8 cellular contexts compared by ENCODE assay signal in genomic region chr11:63919267-63920125, GRCh38. TPM values are rescaled to one million over a fixed set of nuclear protein-coding genes. Genes with fewer than 3 reads are reported as not detected.
DNase-seq lines count a peak whose midpoint lies in the region; ATAC-seq, FAIRE-seq and TF ChIP-seq lines count a peak whose summit lies in the region.

No MANE protein-coding gene starts in this region.

- CTCF ChIA-PET in HEK293 (lab: Yijun Ruan, JAX): interaction anchor here (0.6 to 2.4 kb wide), 6 partner anchors 10 to 262 kb away, joined by 3 to 9 read pairs (median 4); no protein-coding TSS in a partner anchor

- H3K79me2 ChIP-seq in astrocyte (ENCODE audit: insufficient read depth, low read length): no peaks in the 10 kb centered on the region

- peak overlapping the region; percentile 69 for H2AFZ ChIP-seq in astrocyte (ENCODE audit: low read depth, low read length)

- DNase-seq in astrocyte (ENCODE audit: low read depth): no peak
- DNase-seq in kidney: no peak
- DNase-seq in testis: no peak
- no peak for DNase-seq in MV-4-11 (lab: John Stamatoyannopoulos, UW)
- no peak for DNase-seq in activated T-cell treated with anti-CD3 and anti-CD28 coated beads for 4 hours
- DNase-seq in effector CD4-positive, alpha-beta T cell: no peak

- TF ChIP-seq CTCF in HEK293 (tag by site-specific recombination; IDR thresholded peaks at IDR 0.05) (no peak), astrocyte (IDR thresholded peaks at IDR 0.05; ENCODE audit: insufficient read depth, low read depth, low read length) (no peak), kidney (IDR thresholded peaks at IDR 0.05; ENCODE audit: borderline replicate concordance, extremely low read depth, insufficient read depth) (no peak), testis (IDR thresholded peaks at IDR 0.05) (no peak)

- H3K27me3 Mint-ChIP-seq in astrocyte (ENCODE audit: low read depth, unreplicated experiment): peaks cover 16% of the 10 kb centered on the region

- peaks cover 5% of the 10 kb centered on the region for H3K4me1 Mint-ChIP-seq in astrocyte (ENCODE audit: low read depth, unreplicated experiment)

- H3K36me3 ChIP-seq in HEK293 (ENCODE audit: control insufficient read depth in 2 of 2, insufficient read depth in 1 of 2, low read length in 2 of 2) (peaks cover 0 to under 1% of the 10 kb centered on the region in 2 experiments; a peak in 1 of 3 replicates), astrocyte (ENCODE audit: insufficient read depth, low read length) (no peaks in the 10 kb centered on the region), kidney (ENCODE audit: control insufficient read depth in 1 of 2, insufficient read depth in 2 of 2, low read length in 2 of 2) (no peaks in the 10 kb centered on the region), testis (ENCODE audit: low read depth, missing control alignments) (no peaks in the 10 kb centered on the region)

- FAIRE-seq in astrocyte (lab: Jason Lieb, UNC): no peak
- FAIRE-seq in kidney (lab: Jason Lieb, UNC): no peak

- no peak for TF ChIP-seq POLR2A in testis (IDR thresholded peaks at IDR 0.05)

- H3K36me3 Mint-ChIP-seq in astrocyte (ENCODE audit: low read depth, unreplicated experiment): no peaks in the 10 kb centered on the region

- H3K27ac ChIP-seq in HEK293 (ENCODE audit: extremely low read depth, low read depth, low read length): no peak overlapping the region
- no peak overlapping the region for H3K27ac ChIP-seq in astrocyte (ENCODE audit: low read depth, low read length)
- peak overlapping the region; percentile 65 to 69 for H3K27ac ChIP-seq in kidney (ENCODE audit: low read depth in 2 of 2, low read length in 2 of 2)
- peak overlapping the region in 1 of 2 donors; percentile 31 for H3K27ac ChIP-seq in testis

- H3K9me3 Mint-ChIP-seq in astrocyte (ENCODE audit: unreplicated experiment): no peaks in the 10 kb centered on the region

- peak overlapping the region; percentile 58 for H3K27ac Mint-ChIP-seq in astrocyte (ENCODE audit: unreplicated experiment)

- H3K4me3 ChIP-seq in HEK293 (ENCODE audit: low read depth, low read length) (no peak overlapping the region), astrocyte (ENCODE audit: insufficient read depth, low read depth, low read length) (no peak overlapping the region), kidney (ENCODE audit: low read length in 2 of 2) (no peak overlapping the region), testis (peak overlapping the region; percentile 13 to 26)

- intact Hi-C loops in kidney (cut with DNase I): no loop called here
- intact Hi-C loops in testis (cut with DNase I; ENCODE audit: low total_unique reads): no loop called here

- POLR2A ChIA-PET in HEK293 (lab: Yijun Ruan, JAX): interaction anchor here (1.7 kb wide), 1 partner anchor 19 kb away, joined by 9 read pairs; the partner anchor contains the start of gene NAA40

- peak overlapping the region; percentile 62 for H3K4me3 Mint-ChIP-seq in astrocyte (ENCODE audit: unreplicated experiment)

- WGBS in testis, 2 donors: 8 to 14% methylated on average over 8 to 41 of the region's 41 CpGs

- H3K27me3 ChIP-seq in astrocyte (ENCODE audit: insufficient read depth, low read length): peaks cover 5% of the 10 kb centered on the region
- no peaks in the 10 kb centered on the region for H3K27me3 ChIP-seq in testis

- H3K4me2 ChIP-seq in astrocyte (ENCODE audit: low read length): peak overlapping the region; percentile 89

- H3K9ac ChIP-seq in astrocyte (ENCODE audit: low read length) (no peak overlapping the region), kidney (ENCODE audit: low read length in 2 of 2) (no peak overlapping the region)

- H4K20me1 ChIP-seq in astrocyte (ENCODE audit: insufficient read depth, low read length): no peaks in the 10 kb centered on the region

- no peak for ATAC-seq in HG03280 (IDR thresholded peaks at IDR 0.05; ENCODE audit: unreplicated experiment)

- no peaks in the 10 kb centered on the region for H3K9me3 ChIP-seq in HEK293 (ENCODE audit: control insufficient read depth, insufficient read depth, low read depth, low read length)
- H3K9me3 ChIP-seq in astrocyte (ENCODE audit: insufficient read depth, low read depth, low read length): no peaks in the 10 kb centered on the region
- H3K9me3 ChIP-seq in kidney (ENCODE audit: control insufficient read depth in 1 of 2, low read length in 2 of 2): peaks cover 0 to 3% of the 10 kb centered on the region in 2 donors
- H3K9me3 ChIP-seq in testis: no peaks in the 10 kb centered on the region

- peaks cover 4% of the 10 kb centered on the region for H3K4me1 ChIP-seq in HEK293 (ENCODE audit: control insufficient read depth, insufficient read depth, low read length)
- H3K4me1 ChIP-seq in astrocyte (ENCODE audit: insufficient read depth, low read length): peaks cover 23% of the 10 kb centered on the region
- peaks cover 9 to 33% of the 10 kb centered on the region in 2 donors for H3K4me1 ChIP-seq in kidney (ENCODE audit: control insufficient read depth in 1 of 2, insufficient read depth in 1 of 2, low read depth in 1 of 2, low read length in 2 of 2)
- peaks cover 49% of the 10 kb centered on the region for H3K4me1 ChIP-seq in testis

TF ChIP-seq in HEK293, 187 proteins besides CTCF, POLR2A, EP300 and RAD21:
- TF ChIP-seq ZFP3 (tag by site-specific recombination; IDR thresholded peaks at IDR 0.05; ENCODE audit: low read depth) (no peak), ZNF341 (tag by site-specific recombination; IDR thresholded peaks at IDR 0.05; ENCODE audit: low read depth) (peak; percentile 40; the same call in 1 of the 2 replicates), GFI1B (tag by site-specific recombination; IDR thresholded peaks at IDR 0.05) (no peak)

RNA-seq across cellular contexts. Expression of gene RCOR2, which starts 2.5 kb away (rescaled TPM):
- total RNA-seq in astrocyte (18.8 and 20.3 TPM in 2 replicates), kidney (0.76 TPM), testis (1 to 10 TPM; 3.9 to 6.3 TPM)
- polyA plus RNA-seq in kidney (ENCODE audit: insufficient read depth, low read depth, low replicate concordance) (0.86 TPM), testis (ENCODE audit: insufficient read depth, low read depth, low replicate concordance) (7.9 TPM)

RNA-seq across cellular contexts. Expression of gene NAA40, which starts 19.3 kb away (rescaled TPM):
- total RNA-seq in astrocyte (21.2 and 23.2 TPM in 2 replicates), kidney (27.2 TPM), testis (10 to 100 TPM; 44.8 to 57.5 TPM)
- polyA plus RNA-seq in kidney (ENCODE audit: insufficient read depth, low read depth, low replicate concordance) (11.8 TPM), testis (ENCODE audit: insufficient read depth, low read depth, low replicate concordance) (49.7 TPM)

RNA-seq across cellular contexts. Expression of gene COX8A, which starts 54.9 kb away (rescaled TPM):
- total RNA-seq in astrocyte (274 and 289 TPM in 2 replicates), kidney (320 TPM), testis (100 to 1,000 TPM; 438 to 536 TPM)
- polyA plus RNA-seq in kidney (ENCODE audit: insufficient read depth, low read depth, low replicate concordance) (2,092 TPM), testis (ENCODE audit: insufficient read depth, low read depth, low replicate concordance) (212 TPM)

Comparison
In these comparisons a context has a peak if more than half of its experiments do, and no peak if none do; other contexts are left out.
1. H3K27ac ChIP-seq: peak in kidney (2 of 2); none in HEK293 (single experiment) and astrocyte (single experiment).
2. H3K4me3 ChIP-seq: peak in testis (2 of 2); none in HEK293 (single experiment), astrocyte (single experiment) and kidney (0 of 2).